In the genomic region with DNA sequence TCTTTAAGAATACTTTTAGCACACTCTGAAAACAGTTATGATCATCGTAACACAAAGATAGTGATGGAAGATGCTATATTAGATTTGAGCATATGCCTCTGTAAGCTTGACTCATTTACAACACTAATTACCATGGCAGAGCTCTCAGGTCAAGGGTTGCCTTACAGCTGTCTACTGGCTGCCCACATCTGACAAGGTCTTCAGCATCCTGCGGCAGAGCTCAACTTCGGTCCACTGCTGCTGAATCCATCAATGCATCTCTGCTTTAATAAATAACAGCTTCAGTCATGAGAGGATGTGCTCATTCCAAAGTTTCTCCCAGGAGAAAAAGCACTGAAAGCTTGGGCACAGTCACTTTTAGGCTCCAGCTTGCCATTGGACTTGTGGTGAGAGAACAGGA, we compare ENCODE assay signal across 24 cellular contexts.
"Had no signal": no experiment of that assay in that cellular context is flagged by ENCODE, and none has a peak within 500 bp of the region (broad histone marks: within the 10 kb centered on the region; RNA-seq: fewer than 3 reads in every experiment).

No MANE protein-coding gene starts in this region.

- ATAC-seq: K562, PC-3, SK-N-SH treated with all-trans-retinoic acid at 6 μM for 48 hours had no signal

- H3K27me3 ChIP-seq: MG63, Peyer's patch had no signal

- H3K36me3 ChIP-seq: MG63, Peyer's patch had no signal

- H3K4me1 Mint-ChIP-seq: IgD-negative memory B cell had no signal

- H3K27ac Mint-ChIP-seq: IgD-negative memory B cell had no signal

- H3K9me3 Mint-ChIP-seq: IgD-negative memory B cell had no signal

- H3K4me1 ChIP-seq: Peyer's patch had no signal

- H3K9me3 ChIP-seq: MG63, Peyer's patch had no signal

- H3K4me2 ChIP-seq: KMS-11 had no signal

- H3K27ac ChIP-seq: KMS-11, Peyer's patch had no signal

- H3K4me3 Mint-ChIP-seq: IgD-negative memory B cell had no signal

- FAIRE-seq: HTR-8/SVneo, K562 had no signal

- DNase-seq: Kasumi-1, MG63, NCI-H1092, NCI-H1105 treated with DMSO at 0.1 percent for 48 hours, NCI-H1417 treated with DMSO at 0.1 percent for 48 hours, NCI-H146, NCI-H1694 treated with DMSO at 0.1 percent for 48 hours, NCI-H1930, NCI-H2081, NCI-H2107, NCI-H2227 treated with DMSO at 0.1 percent for 48 hours, NCI-H524, NCI-H526 treated with DMSO at 0.1 percent for 48 hours, NCI-H774, PC-3, Peyer's patch, Right ventricle myocardium superior, RPMI8226, T-helper 1 cell had no signal

- H3K36me3 Mint-ChIP-seq: IgD-negative memory B cell had no signal

- H3K4me3 ChIP-seq: K562, MG63, Peyer's patch had no signal
